8 cellular contexts compared by ENCODE assay signal in genomic region chr12:67650127-67650495, GRCh38. TPM values are rescaled to one million over a fixed set of nuclear protein-coding genes. Genes with fewer than 3 reads are reported as not detected.
DNase-seq lines count a peak whose midpoint lies in the region; ATAC-seq and TF ChIP-seq lines count a peak whose summit lies in the region.

No MANE protein-coding gene starts in this region.

- intact Hi-C loops in testis (cut with DNase I; ENCODE audit: low total_unique reads): no loop called here

- no peak for TF ChIP-seq CTCF in GM10248 (IDR thresholded peaks at IDR 0.05; ENCODE audit: control extremely low read depth, extremely low read depth, low read depth, missing control alignments)
- no peak for TF ChIP-seq CTCF in cardiac fibroblast (IDR thresholded peaks at IDR 0.05; ENCODE audit: low read depth, low read length)
- TF ChIP-seq CTCF in testis (IDR thresholded peaks at IDR 0.05): no peak

- DNase-seq in GM10248 (ENCODE audit: extremely low spot score): peak; percentile 35
- peak; percentile 51 for DNase-seq in NCI-H69 (lab: John Stamatoyannopoulos, UW)
- peak in 1 of 2 donors; percentile 22 for DNase-seq in cardiac fibroblast (ENCODE audit: low read depth in 2 of 2)
- peak; percentile 59 for DNase-seq in left lobe of liver (ENCODE audit: low spot score)
- DNase-seq in testis: peak; percentile 41

- WGBS in testis, 2 donors: 0 to 7% methylated on average over 13 of the region's 13 CpGs

- H3K36me3 ChIP-seq in testis (ENCODE audit: low read depth, missing control alignments): no peaks in the 10 kb centered on the region

- H3K27me3 ChIP-seq in testis: no peaks in the 10 kb centered on the region

- no peak for TF ChIP-seq POLR2A in testis (IDR thresholded peaks at IDR 0.05)

- H3K27ac ChIP-seq in testis: peak overlapping the region; percentile 86 to 96

- H3K4me1 ChIP-seq in testis: peaks cover 20% of the 10 kb centered on the region

- CTCF ChIA-PET in GM10248 (lab: Yijun Ruan, JAX): interaction anchor here (1.3 kb wide), 1 partner anchor 8 kb away, joined by 3 read pairs; no protein-coding TSS in a partner anchor

- ATAC-seq in left lobe of liver (peak; percentile 14), GM18498 (IDR thresholded peaks at IDR 0.05; ENCODE audit: unreplicated experiment) (no peak), HG03108 (IDR thresholded peaks at IDR 0.05; ENCODE audit: unreplicated experiment) (no peak), GM18511 (IDR thresholded peaks at IDR 0.05; ENCODE audit: unreplicated experiment) (no peak)

- POLR2A ChIA-PET in GM10248 (lab: Yijun Ruan, JAX): interaction anchor here (0.5 kb wide), 1 partner anchor 377 kb away, joined by 5 read pairs; no protein-coding TSS in a partner anchor

- peak overlapping the region; percentile 84 to 92 for H3K4me3 ChIP-seq in cardiac fibroblast (replicated peaks in 1 of 2; ENCODE audit: low read depth in 2 of 2, low read length in 2 of 2)
- peak overlapping the region; percentile 88 to 97 for H3K4me3 ChIP-seq in testis

- no peaks in the 10 kb centered on the region for H3K9me3 ChIP-seq in testis

RNA-seq across cellular contexts. Expression of gene DYRK2, which starts 1.6 kb away (rescaled TPM):
- total RNA-seq in left lobe of liver (10.7 TPM), testis (10 to 100 TPM; 17.4 to 18.4 TPM)
- 14.6 TPM for polyA plus RNA-seq in testis (ENCODE audit: insufficient read depth, low read depth, low replicate concordance)
